In the genomic region with DNA sequence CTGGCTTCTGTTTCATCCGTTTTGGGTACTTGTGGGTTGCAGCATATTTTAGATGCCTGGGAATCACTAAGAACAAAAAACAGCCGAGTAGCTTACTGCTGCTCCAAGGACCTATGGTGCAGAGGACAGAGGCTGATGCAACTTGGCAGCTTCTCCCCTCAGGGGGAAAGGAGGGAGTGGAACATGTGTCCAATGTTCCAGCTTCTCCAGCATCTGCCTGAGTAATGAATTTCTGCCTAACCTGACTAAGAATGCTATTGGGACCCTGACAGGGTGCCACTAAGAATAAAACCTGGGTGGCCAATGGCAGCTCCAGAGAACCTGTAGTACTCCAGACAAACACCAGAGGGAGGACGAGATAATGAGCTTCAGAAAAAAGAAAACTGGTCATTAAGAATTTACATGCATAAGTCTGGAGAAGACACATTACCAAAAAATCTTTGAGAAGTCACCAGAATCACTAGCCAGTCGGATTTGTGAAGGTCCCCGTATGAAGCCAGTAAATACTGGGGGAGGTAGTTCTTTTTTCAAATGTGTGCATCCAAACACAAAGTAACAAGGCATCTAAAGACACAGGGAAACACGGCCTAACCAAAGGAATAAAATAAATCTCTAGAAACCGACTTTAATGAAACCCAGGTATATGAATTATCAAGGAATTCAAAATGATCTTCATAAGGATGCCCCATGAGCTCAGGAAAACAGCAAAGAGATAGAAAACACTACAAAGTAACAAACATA, we compare ENCODE assay signal across 8 cellular contexts.
DNase-seq lines count a peak whose midpoint lies in the region; ATAC-seq and TF ChIP-seq lines count a peak whose summit lies in the region.

No MANE protein-coding gene starts in this region.

- TF ChIP-seq CTCF in CD14-positive monocyte (IDR thresholded peaks at IDR 0.05): peak; percentile 85
- peak; percentile 12 to 42 for TF ChIP-seq CTCF in brain (conservative IDR thresholded peaks at IDR 0.05)
- peak; percentile 70 for TF ChIP-seq CTCF in liver (IDR thresholded peaks at IDR 0.05; ENCODE audit: low read depth, low read length, missing input control)
- peak; percentile 66 for TF ChIP-seq CTCF in upper lobe of right lung (IDR thresholded peaks at IDR 0.05)
- TF ChIP-seq CTCF in esophagus muscularis mucosa (IDR thresholded peaks at IDR 0.05): peak in 1 of 3 experiments; percentile 42

- H3K27ac Mint-ChIP-seq in CD14-positive monocyte (no peak overlapping the region), brain (no peak overlapping the region)

- H3K27me3 Mint-ChIP-seq in CD14-positive monocyte (ENCODE audit: low read depth in 3 of 3): peaks cover 0 to 3% (median 0%) of the 10 kb centered on the region in 3 donors
- peaks cover 3% of the 10 kb centered on the region for H3K27me3 Mint-ChIP-seq in brain

- H3K4me1 Mint-ChIP-seq in CD14-positive monocyte: no peaks in the 10 kb centered on the region
- peaks cover 7% of the 10 kb centered on the region for H3K4me1 Mint-ChIP-seq in brain

- ATAC-seq in GM18867 (IDR thresholded peaks at IDR 0.05; ENCODE audit: unreplicated experiment) (peak; percentile 90), HG03139 (IDR thresholded peaks at IDR 0.05; ENCODE audit: unreplicated experiment) (peak; percentile 82), upper lobe of right lung (peak; percentile 71)

- H3K9ac ChIP-seq in liver (ENCODE audit: low read depth in 1 of 2, low read length in 2 of 2): no peak overlapping the region

- H3K9me3 Mint-ChIP-seq in CD14-positive monocyte (peaks cover 0 to 2% (median 0%) of the 10 kb centered on the region in 7 donors), brain (peaks cover 6 to 11% (median 8%) of the 10 kb centered on the region in 5 experiments)

- DNase-seq in CD14-positive monocyte (ENCODE audit: low spot score): no peak
- DNase-seq in SHP77 treated with DMSO at 0.1 percent for 48 hours (lab: John Stamatoyannopoulos, UW): peak; percentile 2
- DNase-seq in upper lobe of right lung: no peak
- no peak for DNase-seq in esophagus muscularis mucosa (ENCODE audit: extremely low spot score)

- no peaks in the 10 kb centered on the region for H3K9me3 ChIP-seq in liver (ENCODE audit: control insufficient read depth in 4 of 4, low read length in 3 of 4)
- H3K9me3 ChIP-seq in upper lobe of right lung: no peaks in the 10 kb centered on the region
- H3K9me3 ChIP-seq in esophagus muscularis mucosa: no peaks in the 10 kb centered on the region

- H3K36me3 ChIP-seq in liver (ENCODE audit: control insufficient read depth in 4 of 4, insufficient read depth in 3 of 4, low read depth in 1 of 4, low read length in 3 of 4) (no peaks in the 10 kb centered on the region), upper lobe of right lung (no peaks in the 10 kb centered on the region), esophagus muscularis mucosa (no peaks in the 10 kb centered on the region)

- H3K27ac ChIP-seq in liver (ENCODE audit: low read depth in 1 of 2, low read length in 2 of 2) (no peak overlapping the region), upper lobe of right lung (no peak overlapping the region), esophagus muscularis mucosa (replicated peaks in 1 of 4) (no peak overlapping the region)

- TF ChIP-seq EP300 in esophagus muscularis mucosa (IDR thresholded peaks at IDR 0.05): no peak

- WGBS in liver: 51% methylated on average over 7 of the region's 7 CpGs
- WGBS in esophagus muscularis mucosa: 84% methylated on average over 5 of the region's 7 CpGs

- no peak for TF ChIP-seq POLR2A in esophagus muscularis mucosa (IDR thresholded peaks at IDR 0.05; ENCODE audit: low read depth)

- no peak overlapping the region for H3K4me3 Mint-ChIP-seq in CD14-positive monocyte
- H3K4me3 Mint-ChIP-seq in brain: no peak overlapping the region

- H3K36me3 Mint-ChIP-seq in CD14-positive monocyte (no peaks in the 10 kb centered on the region), brain (no peaks in the 10 kb centered on the region)

- intact Hi-C loops in CD14-positive monocyte (cut with micrococcal nuclease) (loop anchor here in 1 of 2 donors (10.0 kb wide), 1 partner anchor 233 kb away; no protein-coding TSS in a partner anchor), upper lobe of right lung (cut with DNase I) (no loop called here), esophagus muscularis mucosa (cut with DNase I) (no loop called here)

- no peaks in the 10 kb centered on the region for H3K27me3 ChIP-seq in liver (ENCODE audit: control insufficient read depth in 4 of 4, insufficient read depth in 4 of 4, low read length in 3 of 4)
- no peaks in the 10 kb centered on the region for H3K27me3 ChIP-seq in upper lobe of right lung
- H3K27me3 ChIP-seq in esophagus muscularis mucosa: no peaks in the 10 kb centered on the region

- H3K4me3 ChIP-seq in liver (ENCODE audit: low read depth in 1 of 3, low read length in 3 of 3) (no peak overlapping the region), upper lobe of right lung (no peak overlapping the region), esophagus muscularis mucosa (no peak overlapping the region)

- no peaks in the 10 kb centered on the region for H3K4me1 ChIP-seq in liver (ENCODE audit: control insufficient read depth in 4 of 4, insufficient read depth in 4 of 4, low read length in 3 of 4)
- H3K4me1 ChIP-seq in upper lobe of right lung: no peaks in the 10 kb centered on the region
- H3K4me1 ChIP-seq in esophagus muscularis mucosa: no peaks in the 10 kb centered on the region

- TF ChIP-seq RAD21 in liver (IDR thresholded peaks at IDR 0.05): peak; percentile 73 to 85

TF ChIP-seq in liver, 16 proteins besides CTCF, POLR2A, EP300 and RAD21:
- TF ChIP-seq HNF4A (conservative IDR thresholded peaks at IDR 0.05) (no peak), GABPA (IDR thresholded peaks at IDR 0.05 in 1 of 2, conservative IDR thresholded peaks at IDR 0.05 in 1 of 2) (no peak), RXRA (IDR thresholded peaks at IDR 0.05) (no peak), JUND (IDR thresholded peaks at IDR 0.05) (no peak), SP1 (IDR thresholded peaks at IDR 0.05) (no peak), FOXA2 (IDR thresholded peaks at IDR 0.05) (no peak), EGR1 (IDR thresholded peaks at IDR 0.05; ENCODE audit: low read depth in 2 of 2) (no peak), HNF4G (IDR thresholded peaks at IDR 0.05) (no peak), NR2F2 (IDR thresholded peaks at IDR 0.05) (no peak), FOXA1 (IDR thresholded peaks at IDR 0.05) (no peak), YY1 (IDR thresholded peaks at IDR 0.05) (no peak), TAF1 (conservative IDR thresholded peaks at IDR 0.05) (no peak)
- TF ChIP-seq, protein P1, sequence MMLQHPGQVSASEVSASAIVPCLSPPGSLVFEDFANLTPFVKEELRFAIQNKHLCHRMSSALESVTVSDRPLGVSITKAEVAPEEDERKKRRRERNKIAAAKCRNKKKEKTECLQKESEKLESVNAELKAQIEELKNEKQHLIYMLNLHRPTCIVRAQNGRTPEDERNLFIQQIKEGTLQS (IDR thresholded peaks at IDR 0.05): no peak
- TF ChIP-seq, protein P2, sequence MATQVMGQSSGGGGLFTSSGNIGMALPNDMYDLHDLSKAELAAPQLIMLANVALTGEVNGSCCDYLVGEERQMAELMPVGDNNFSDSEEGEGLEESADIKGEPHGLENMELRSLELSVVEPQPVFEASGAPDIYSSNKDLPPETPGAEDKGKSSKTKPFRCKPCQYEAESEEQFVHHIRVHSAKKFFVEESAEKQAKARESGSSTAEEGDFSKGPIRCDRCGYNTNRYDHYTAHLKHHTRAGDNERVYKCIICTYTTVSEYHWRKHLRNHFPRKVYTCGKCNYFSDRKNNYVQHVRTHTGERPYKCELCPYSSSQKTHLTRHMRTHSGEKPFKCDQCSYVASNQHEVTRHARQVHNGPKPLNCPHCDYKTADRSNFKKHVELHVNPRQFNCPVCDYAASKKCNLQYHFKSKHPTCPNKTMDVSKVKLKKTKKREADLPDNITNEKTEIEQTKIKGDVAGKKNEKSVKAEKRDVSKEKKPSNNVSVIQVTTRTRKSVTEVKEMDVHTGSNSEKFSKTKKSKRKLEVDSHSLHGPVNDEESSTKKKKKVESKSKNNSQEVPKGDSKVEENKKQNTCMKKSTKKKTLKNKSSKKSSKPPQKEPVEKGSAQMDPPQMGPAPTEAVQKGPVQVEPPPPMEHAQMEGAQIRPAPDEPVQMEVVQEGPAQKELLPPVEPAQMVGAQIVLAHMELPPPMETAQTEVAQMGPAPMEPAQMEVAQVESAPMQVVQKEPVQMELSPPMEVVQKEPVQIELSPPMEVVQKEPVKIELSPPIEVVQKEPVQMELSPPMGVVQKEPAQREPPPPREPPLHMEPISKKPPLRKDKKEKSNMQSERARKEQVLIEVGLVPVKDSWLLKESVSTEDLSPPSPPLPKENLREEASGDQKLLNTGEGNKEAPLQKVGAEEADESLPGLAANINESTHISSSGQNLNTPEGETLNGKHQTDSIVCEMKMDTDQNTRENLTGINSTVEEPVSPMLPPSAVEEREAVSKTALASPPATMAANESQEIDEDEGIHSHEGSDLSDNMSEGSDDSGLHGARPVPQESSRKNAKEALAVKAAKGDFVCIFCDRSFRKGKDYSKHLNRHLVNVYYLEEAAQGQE (IDR thresholded peaks at IDR 0.05): no peak
- TF ChIP-seq, protein P3, sequence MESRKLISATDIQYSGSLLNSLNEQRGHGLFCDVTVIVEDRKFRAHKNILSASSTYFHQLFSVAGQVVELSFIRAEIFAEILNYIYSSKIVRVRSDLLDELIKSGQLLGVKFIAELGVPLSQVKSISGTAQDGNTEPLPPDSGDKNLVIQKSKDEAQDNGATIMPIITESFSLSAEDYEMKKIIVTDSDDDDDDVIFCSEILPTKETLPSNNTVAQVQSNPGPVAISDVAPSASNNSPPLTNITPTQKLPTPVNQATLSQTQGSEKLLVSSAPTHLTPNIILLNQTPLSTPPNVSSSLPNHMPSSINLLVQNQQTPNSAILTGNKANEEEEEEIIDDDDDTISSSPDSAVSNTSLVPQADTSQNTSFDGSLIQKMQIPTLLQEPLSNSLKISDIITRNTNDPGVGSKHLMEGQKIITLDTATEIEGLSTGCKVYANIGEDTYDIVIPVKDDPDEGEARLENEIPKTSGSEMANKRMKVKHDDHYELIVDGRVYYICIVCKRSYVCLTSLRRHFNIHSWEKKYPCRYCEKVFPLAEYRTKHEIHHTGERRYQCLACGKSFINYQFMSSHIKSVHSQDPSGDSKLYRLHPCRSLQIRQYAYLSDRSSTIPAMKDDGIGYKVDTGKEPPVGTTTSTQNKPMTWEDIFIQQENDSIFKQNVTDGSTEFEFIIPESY (IDR thresholded peaks at IDR 0.05): no peak
- TF ChIP-seq, protein P4, sequence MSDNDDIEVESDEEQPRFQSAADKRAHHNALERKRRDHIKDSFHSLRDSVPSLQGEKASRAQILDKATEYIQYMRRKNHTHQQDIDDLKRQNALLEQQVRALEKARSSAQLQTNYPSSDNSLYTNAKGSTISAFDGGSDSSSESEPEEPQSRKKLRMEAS (IDR thresholded peaks at IDR 0.05): no peak
